In the genomic region with DNA sequence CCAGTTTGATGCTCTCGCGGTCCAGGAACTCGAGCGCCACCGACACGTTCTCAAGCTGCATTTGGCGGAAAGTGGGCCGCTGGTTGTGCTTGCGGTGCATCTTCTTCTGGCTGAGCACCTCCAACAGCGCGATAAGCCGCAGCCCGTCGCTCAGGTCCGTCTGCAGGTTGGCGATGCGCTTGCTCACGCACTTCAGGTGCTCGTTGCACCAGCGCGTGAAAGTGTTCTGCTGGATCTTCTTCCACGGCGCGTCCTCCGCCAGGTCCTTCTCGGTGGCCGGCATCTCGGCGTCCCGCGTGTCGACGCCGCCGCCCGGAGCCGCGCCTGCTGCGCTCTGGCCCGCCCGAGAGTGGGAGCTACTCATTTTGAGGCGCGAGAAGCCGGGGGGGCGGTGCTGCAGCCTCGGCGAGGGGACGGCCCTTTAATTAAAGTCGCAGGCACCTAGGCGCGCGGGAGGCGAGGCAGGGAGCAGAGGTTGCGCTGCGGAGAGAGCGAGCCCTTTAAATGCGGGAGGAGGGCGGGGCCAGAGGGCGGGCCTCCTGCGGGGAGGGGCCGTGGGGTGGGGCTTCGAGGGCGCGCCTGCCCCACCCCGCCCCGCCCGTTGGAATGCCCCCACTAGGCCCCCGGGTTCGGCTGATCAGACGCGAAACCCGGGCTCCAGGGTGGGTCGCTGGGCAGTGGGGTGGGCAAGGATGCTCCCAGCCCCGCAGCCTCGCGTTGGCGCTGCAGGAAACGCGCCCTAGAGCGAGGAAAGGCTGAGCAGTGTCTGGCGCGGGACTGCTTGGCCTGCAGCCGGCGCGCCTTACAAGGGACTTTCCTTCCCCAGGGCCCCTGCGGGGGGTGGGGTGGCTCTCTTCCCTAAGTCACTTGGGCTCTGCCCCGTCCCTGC, we compare ENCODE assay signal across 8 cellular contexts. TPM values are rescaled to one million over a fixed set of nuclear protein-coding genes. Genes with fewer than 3 reads are reported as not detected.
A peak's percentile ranks its signal among the peaks of the same experiment; 100 is the strongest.
DNase-seq lines count a peak whose midpoint lies in the region; ATAC-seq and TF ChIP-seq lines count a peak whose summit lies in the region.

No MANE protein-coding gene starts in this region.

- peak; percentile 90 for TF ChIP-seq POLR2A in transverse colon (IDR thresholded peaks at IDR 0.05)

- H3K9me3 ChIP-seq in transverse colon = no peaks in the 10 kb centered on the region

- no peak for TF ChIP-seq EP300 in transverse colon (IDR thresholded peaks at IDR 0.05; ENCODE audit: low read depth)

- intact Hi-C loops in cardiac septum (cut with DNase I) (loop anchor here (10.0 kb wide), 1 partner anchor 396 kb away; the partner anchor contains the start of genes HCFC1 and TMEM187), transverse colon (cut with DNase I; ENCODE audit: low total_unique reads) (no loop called here)

- DNase-seq in GF-D8 (lab: John Stamatoyannopoulos, UW) = peak; percentile 69
- peak; percentile 86 for DNase-seq in NCI-H1092 (lab: John Stamatoyannopoulos, UW)
- peak; percentile 63 for DNase-seq in SKM-1 (lab: John Stamatoyannopoulos, UW; ENCODE audit: unreplicated experiment)
- peak; percentile 88 for DNase-seq in activated naive CD8-positive, alpha-beta T cell treated with anti-CD3 and anti-CD28 coated beads, Interleukin-2, amount 10 ng/mL, durations not matched to agents 7 days and 5 days
- DNase-seq in cardiac septum (ENCODE audit: low spot score) = peak; percentile 95
- peak; percentile 76 for DNase-seq in pons (ENCODE audit: low spot score)
- peak; percentile 91 for DNase-seq in transverse colon

- H3K36me3 ChIP-seq in transverse colon = no peaks in the 10 kb centered on the region

- in situ Hi-C loops in transverse colon (cut with MboI; ENCODE audit: low pct_ligation_motif_present in 1 of 4, low pct_unique_long_range_greater_than_20kb in 1 of 4, low sequenced_read_pairs in 3 of 4) = no loop called here

- POLR2A ChIA-PET in activated naive CD8-positive, alpha-beta T cell treated with anti-CD3 and anti-CD28 coated beads, Interleukin-2, amount 10 ng/mL, durations not matched to agents 7 days and 5 days (lab: Charles Lee) = interaction anchor here (0.6 to 1.0 kb wide), 15 partner anchors 9 to 276 kb away, joined by 3 to 11 read pairs (median 4); partner anchors contain the start of genes DNASE1L1, EMD, FAM3A and RPL10

- peaks cover 0 to 45% (median 12%) of the 10 kb centered on the region in 4 donors for H3K4me1 ChIP-seq in transverse colon

- 58% methylated on average over 58 of the region's 87 CpGs; no CpG with 5 or more reads in 1 of the 2 donors for WGBS in transverse colon (ENCODE audit: low coverage in 1 of 2), 2 donors

- no peaks in the 10 kb centered on the region for H3K27me3 Mint-ChIP-seq in activated naive CD8-positive, alpha-beta T cell treated with anti-CD3 and anti-CD28 coated beads, Interleukin-2, amount 10 ng/mL, durations not matched to agents 7 days and 5 days

- H3K9me3 Mint-ChIP-seq in activated naive CD8-positive, alpha-beta T cell treated with anti-CD3 and anti-CD28 coated beads, Interleukin-2, amount 10 ng/mL, durations not matched to agents 7 days and 5 days = no peaks in the 10 kb centered on the region

- TF ChIP-seq CTCF in transverse colon (IDR thresholded peaks at IDR 0.05) = no peak

- ATAC-seq in HG02571 (IDR thresholded peaks at IDR 0.05; ENCODE audit: unreplicated experiment) = peak; percentile 52
- peak; percentile 65 for ATAC-seq in activated naive CD8-positive, alpha-beta T cell treated with anti-CD3 and anti-CD28 coated beads, Interleukin-2, amount 10 ng/mL, durations not matched to agents 7 days and 5 days (ENCODE audit: low read depth)

- peak overlapping the region; percentile 83 for H3K4me3 Mint-ChIP-seq in activated naive CD8-positive, alpha-beta T cell treated with anti-CD3 and anti-CD28 coated beads, Interleukin-2, amount 10 ng/mL, durations not matched to agents 7 days and 5 days

- H3K4me1 Mint-ChIP-seq in activated naive CD8-positive, alpha-beta T cell treated with anti-CD3 and anti-CD28 coated beads, Interleukin-2, amount 10 ng/mL, durations not matched to agents 7 days and 5 days = peaks cover 10% of the 10 kb centered on the region

- peak overlapping the region; percentile 67 for H3K27ac Mint-ChIP-seq in activated naive CD8-positive, alpha-beta T cell treated with anti-CD3 and anti-CD28 coated beads, Interleukin-2, amount 10 ng/mL, durations not matched to agents 7 days and 5 days

- H3K27ac ChIP-seq in transverse colon = peak overlapping the region; percentile 95 to 99 (median 97)

- H3K27me3 ChIP-seq in transverse colon = peaks cover 14% of the 10 kb centered on the region

- peak overlapping the region; percentile 48 to 64 (median 56) for H3K4me3 ChIP-seq in transverse colon

- peaks cover 2% of the 10 kb centered on the region for H3K36me3 Mint-ChIP-seq in activated naive CD8-positive, alpha-beta T cell treated with anti-CD3 and anti-CD28 coated beads, Interleukin-2, amount 10 ng/mL, durations not matched to agents 7 days and 5 days

RNA-seq across cellular contexts. Expression of gene FLNA, which starts 3.3 kb away (rescaled TPM):
- total RNA-seq in activated naive CD8-positive, alpha-beta T cell treated with anti-CD3 and anti-CD28 coated beads, Interleukin-2, amount 10 ng/mL, durations not matched to agents 7 days and 5 days = 100 to 1,000 TPM; 985 to 994 TPM
- total RNA-seq in cardiac septum (347 TPM), transverse colon (1,000 to 10,000 TPM in 2 of 4 donors, 100 to 1,000 TPM in 2; 632 to 3,163 (median 1,262) TPM)

RNA-seq across cellular contexts. Expression of gene EMD, which starts 8.0 kb away (rescaled TPM):
- 10 to 100 TPM; 66.1 to 68.1 TPM for total RNA-seq in activated naive CD8-positive, alpha-beta T cell treated with anti-CD3 and anti-CD28 coated beads, Interleukin-2, amount 10 ng/mL, durations not matched to agents 7 days and 5 days
- total RNA-seq in cardiac septum = 66.2 TPM
- total RNA-seq in transverse colon = 10 to 100 TPM; 27.3 to 89.8 (median 55.5) TPM

RNA-seq across cellular contexts. Expression of gene RPL10, which starts 27.1 kb away (rescaled TPM):
- total RNA-seq in activated naive CD8-positive, alpha-beta T cell treated with anti-CD3 and anti-CD28 coated beads, Interleukin-2, amount 10 ng/mL, durations not matched to agents 7 days and 5 days = 1,000 to 10,000 TPM; 2,867 to 2,975 TPM
- 1,520 TPM for total RNA-seq in cardiac septum
- 1,000 to 10,000 TPM; 1,352 to 4,861 (median 3,415) TPM for total RNA-seq in transverse colon

RNA-seq across cellular contexts. Expression of gene DNASE1L1, which starts 37.9 kb away (rescaled TPM):
- total RNA-seq in activated naive CD8-positive, alpha-beta T cell treated with anti-CD3 and anti-CD28 coated beads, Interleukin-2, amount 10 ng/mL, durations not matched to agents 7 days and 5 days = 10 to 100 TPM; 20.5 to 26.2 TPM
- 32.9 TPM for total RNA-seq in cardiac septum
- total RNA-seq in transverse colon = 100 to 1,000 TPM in 1 of 4 donors, 10 to 100 TPM in 3; 15.9 to 156 (median 36.9) TPM

RNA-seq across cellular contexts. Expression of gene TAFAZZIN, which starts 40.2 kb away (rescaled TPM):
- 10 to 100 TPM; 94.7 to 95.3 TPM for total RNA-seq in activated naive CD8-positive, alpha-beta T cell treated with anti-CD3 and anti-CD28 coated beads, Interleukin-2, amount 10 ng/mL, durations not matched to agents 7 days and 5 days
- total RNA-seq in cardiac septum (41.6 TPM), transverse colon (100 to 1,000 TPM in 2 of 4 donors, 10 to 100 TPM in 2; 46.7 to 495 (median 101) TPM)

Comparison
In these comparisons a context has a peak if more than half of its experiments do, and no peak if none do; other contexts are left out.
1. Peak in every context shown above with its lines: DNase-seq, ATAC-seq, H3K4me3 ChIP-seq and H3K27ac ChIP-seq.